Comparison of ENCODE assay signal across 1 cellular context in genomic region chr10:13953371-13953770, GRCh38.
TF ChIP-seq lines count a peak whose summit lies in the region.

No MANE protein-coding gene starts in this region.

TF ChIP-seq in IMR-90, 13 proteins besides CTCF, POLR2A, EP300 and RAD21:
- TF ChIP-seq MXI1 (IDR thresholded peaks at IDR 0.05; ENCODE audit: borderline replicate concordance, low read depth, low read length) (no peak), ELK1 (IDR thresholded peaks at IDR 0.05; ENCODE audit: borderline replicate concordance, low read depth, low read length) (no peak), BHLHE40 (IDR thresholded peaks at IDR 0.05; ENCODE audit: low read depth, low read length) (no peak), RCOR1 (IDR thresholded peaks at IDR 0.05; ENCODE audit: insufficient replicate concordance, low read length) (no peak), FOS (IDR thresholded peaks at IDR 0.05; ENCODE audit: low read depth, low read length) (no peak), CEBPB (IDR thresholded peaks at IDR 0.05; ENCODE audit: low read depth, low read length) (no peak), MAZ (IDR thresholded peaks at IDR 0.05; ENCODE audit: borderline replicate concordance, low read depth, low read length) (no peak)
